ENCODE assay signal across 9 cellular contexts in the genomic region with DNA sequence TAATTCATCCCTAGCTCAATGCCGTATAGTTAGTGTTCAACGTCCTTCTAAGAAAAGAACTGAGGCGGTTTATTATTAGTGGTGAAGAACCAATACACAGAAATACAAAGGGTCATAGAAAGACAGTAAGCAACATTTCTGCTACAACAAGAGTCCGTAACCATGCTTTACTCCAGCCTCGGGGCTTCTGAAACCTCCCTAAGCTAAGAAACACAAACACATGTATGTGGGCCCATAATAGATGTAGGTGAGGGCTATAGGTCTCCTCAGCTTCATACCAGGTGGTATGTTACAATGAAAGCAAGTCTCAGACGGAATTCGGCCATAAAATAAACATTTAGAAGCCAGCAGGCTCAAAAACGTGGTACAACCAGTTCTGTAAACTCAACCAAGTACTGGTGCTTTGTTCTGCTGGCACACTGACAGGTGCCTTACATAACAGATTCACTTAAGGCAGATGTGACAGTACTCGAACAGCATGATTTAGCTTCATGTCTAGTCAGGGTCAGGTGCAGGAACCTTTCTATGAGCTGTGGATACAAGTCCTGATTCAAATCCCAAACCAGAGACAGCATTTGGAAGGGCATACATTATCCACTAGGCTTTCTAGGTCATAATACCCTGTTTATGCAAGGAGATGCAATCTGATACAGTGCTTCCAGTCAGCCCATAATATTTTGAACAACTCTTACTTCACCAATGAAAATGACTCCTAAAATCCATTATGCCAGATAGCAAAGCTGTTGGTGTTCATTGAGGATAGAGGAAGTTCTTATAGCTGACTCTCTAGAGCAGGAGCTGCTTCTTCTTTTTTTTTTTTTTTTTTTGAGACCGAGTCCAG.
DNase-seq lines count a peak whose midpoint lies in the region; ATAC-seq lines count a peak whose summit lies in the region.
"Had no signal": no experiment of that assay in that cellular context is flagged by ENCODE, and none has a peak within 500 bp of the region (broad histone marks: within the 10 kb centered on the region; RNA-seq: fewer than 3 reads in every experiment).

No MANE protein-coding gene starts in this region.

- H3K27ac ChIP-seq in substantia nigra (ENCODE audit: low read depth, low read length, poor library complexity, severe bottlenecking) = peak overlapping the region; percentile 26

- ATAC-seq in HG03442 (IDR thresholded peaks at IDR 0.05; ENCODE audit: unreplicated experiment) (no peak), GM21786 (IDR thresholded peaks at IDR 0.05; ENCODE audit: unreplicated experiment) (no peak)

- DNase-seq in MV-4-11 (lab: John Stamatoyannopoulos, UW) (peak; percentile 51), SIG-M5 (lab: John Stamatoyannopoulos, UW) (peak; percentile 9), inferior parietal cortex (ENCODE audit: extremely low spot score) (peak; percentile 32), substantia nigra (lab: John Stamatoyannopoulos, UW) (peak in 6 of 49 donors; percentile 5 to 25 (median 11)), hepatic stellate cell (ENCODE audit: low spot score) (no peak), NCI-H2081 treated with DMSO at 0.1 percent for 48 hours (lab: John Stamatoyannopoulos, UW) (no peak)
- DNase-seq: NCI-H1048 had no signal

Comparison
In these comparisons a context has a peak if more than half of its experiments do, and no peak if none do; other contexts are left out.
1. DNase-seq: peak in MV-4-11 (single experiment), SIG-M5 (single experiment) and inferior parietal cortex (single experiment); none in hepatic stellate cell (single experiment) and NCI-H2081 treated with DMSO at 0.1 percent for 48 hours (single experiment).